ENCODE assay signal across 1 cellular context in genomic region chr6:160348552-160349441, GRCh38.
A peak's percentile ranks its signal among the peaks of the same experiment; 100 is the strongest.
TF ChIP-seq lines count a peak whose summit lies in the region.

No MANE protein-coding gene starts in this region.

TF ChIP-seq in HepG2, 621 proteins besides CTCF, POLR2A, EP300 and RAD21 (continued from another document and continues in another):
- TF ChIP-seq ZNF646 (CRISPR knock-in tag; IDR thresholded peaks at IDR 0.05), result peak; percentile 56; the same call in 1 of the 2 replicates
- TF ChIP-seq AGO2 (optimal IDR thresholded peaks at IDR 0.05; ENCODE audit: low read depth, low read length), result peak; percentile 95
- no peak for TF ChIP-seq SMARCC2 (IDR thresholded peaks at IDR 0.05)
- TF ChIP-seq FOSL2 (CRISPR knock-in tag; IDR thresholded peaks at IDR 0.05), result peak; percentile 56
- peak; percentile 85 for TF ChIP-seq TCF7 (IDR thresholded peaks at IDR 0.05; ENCODE audit: low read depth)
- 0 out of 2 replicates have a peak, but pooled peaks have one; percentile 91 for TF ChIP-seq SMAD1 (CRISPR knock-in tag; IDR thresholded peaks at IDR 0.05; ENCODE audit: borderline replicate concordance, low read depth)
- TF ChIP-seq ZSCAN12 (CRISPR knock-in tag; IDR thresholded peaks at IDR 0.05), result 0 out of 2 replicates have a peak, but pooled peaks have one; percentile 17
- peak; percentile 75; the same call in 1 of the 2 replicates for TF ChIP-seq ZNF362 (CRISPR knock-in tag; IDR thresholded peaks at IDR 0.05; ENCODE audit: borderline replicate concordance)
- TF ChIP-seq HINFP (CRISPR knock-in tag; IDR thresholded peaks at IDR 0.05; ENCODE audit: low read depth), result no peak
- 0 out of 2 replicates have a peak, but pooled peaks have one; percentile 51 for TF ChIP-seq MXD3 (CRISPR knock-in tag; IDR thresholded peaks at IDR 0.05)
- TF ChIP-seq HNF4A (CRISPR knock-in tag; IDR thresholded peaks at IDR 0.05), result peak; percentile 94
- TF ChIP-seq RARA (CRISPR knock-in tag; IDR thresholded peaks at IDR 0.05), result peak; percentile 72
- TF ChIP-seq ELF1 (CRISPR knock-in tag; IDR thresholded peaks at IDR 0.05), result peak; percentile 78
- 0 out of 2 replicates have a peak, but pooled peaks have one; percentile 46 for TF ChIP-seq MEF2D (CRISPR knock-in tag; IDR thresholded peaks at IDR 0.05)
- peak; percentile 47 for TF ChIP-seq DRAP1 (CRISPR knock-in tag; IDR thresholded peaks at IDR 0.05)
- peak; percentile 48 for TF ChIP-seq GABPB1 (CRISPR knock-in tag; IDR thresholded peaks at IDR 0.05)
- TF ChIP-seq MYPOP (CRISPR knock-in tag; IDR thresholded peaks at IDR 0.05), result peak; percentile 97
- TF ChIP-seq SCMH1 (CRISPR knock-in tag; IDR thresholded peaks at IDR 0.05; ENCODE audit: borderline replicate concordance), result no peak
- TF ChIP-seq PAXIP1 (CRISPR knock-in tag; conservative IDR thresholded peaks at IDR 0.05), result peak; percentile 85
- TF ChIP-seq ZNF766 (CRISPR knock-in tag; IDR thresholded peaks at IDR 0.05; ENCODE audit: borderline replicate concordance), result peak; percentile 61; the same call in 1 of the 2 replicates
- TF ChIP-seq UBTF (CRISPR knock-in tag; IDR thresholded peaks at IDR 0.05), result peak; percentile 96
- peak in 1 of 2 experiments; percentile 18; a peak in 1 of 4 replicates for TF ChIP-seq REST (IDR thresholded peaks at IDR 0.05; ENCODE audit: borderline replicate concordance in 1 of 2, low read depth in 1 of 2, low read length in 2 of 2)
- TF ChIP-seq MAX (IDR thresholded peaks at IDR 0.05), result peak; percentile 61
- TF ChIP-seq LBX2 (CRISPR knock-in tag; IDR thresholded peaks at IDR 0.05; ENCODE audit: borderline replicate concordance), result 0 out of 2 replicates have a peak, but pooled peaks have one; percentile 26
- TF ChIP-seq ADNP (CRISPR knock-in tag; IDR thresholded peaks at IDR 0.05), result no peak
- TF ChIP-seq CC2D1A (CRISPR knock-in tag; IDR thresholded peaks at IDR 0.05), result peak; percentile 72; the same call in 1 of the 2 replicates
- peak; percentile 87; the same call in 1 of the 2 replicates for TF ChIP-seq ZFP91 (CRISPR knock-in tag; IDR thresholded peaks at IDR 0.05; ENCODE audit: borderline replicate concordance)
- TF ChIP-seq NCOR1 (IDR thresholded peaks at IDR 0.05; ENCODE audit: borderline replicate concordance, low read length), result peak; percentile 79
- peak; percentile 83; the same call in 1 of the 2 replicates for TF ChIP-seq ZBTB20 (CRISPR knock-in tag; IDR thresholded peaks at IDR 0.05; ENCODE audit: borderline replicate concordance, low read depth)
